ENCODE assay signal across 17 cellular contexts in genomic region chr12:124563401-124563800, GRCh38. TPM values are rescaled to one million over a fixed set of nuclear protein-coding genes. Genes with fewer than 3 reads are reported as not detected.
DNase-seq lines count a peak whose midpoint lies in the region; ATAC-seq and TF ChIP-seq lines count a peak whose summit lies in the region.
"Had no signal": no experiment of that assay in that cellular context is flagged by ENCODE, and none has a peak within 500 bp of the region (broad histone marks: within the 10 kb centered on the region; RNA-seq: fewer than 3 reads in every experiment).

No MANE protein-coding gene starts in this region.

- H3K4me3 Mint-ChIP-seq in dendritic cell treated with granulocyte-macrophage colony-stimulating factor and Interleukin-4, amounts not matched to agents 40 ng/mL and 50 ng/mL, for 4 days, result no peak overlapping the region
- peak overlapping the region; percentile 13 for H3K4me3 Mint-ChIP-seq in neural progenitor cell
- H3K4me3 Mint-ChIP-seq: activated CD4-positive, alpha-beta memory T cell treated with anti-CD3 and anti-CD28 coated beads for 36 hours; activated T-helper 1 cell treated with anti-CD3 and anti-CD28 coated beads, Interleukin-12 subunit alpha, Interleukin-12 subunit beta, Interleukin-2, Interleukin-4 antibody, amounts not matched to agents 30 ng/mL and 10 ng/mL and 1 ng/mL, durations not matched to agents 14 hours and 24 hours and 36 hours had no signal

- H3K27me3 ChIP-seq in BLaER1 treated with 17β-estradiol and CSF1 and Interleukin-3, amounts not matched to agents 10 nM and 100 nM, result no peaks in the 10 kb centered on the region
- no peaks in the 10 kb centered on the region for H3K27me3 ChIP-seq in neural progenitor cell
- H3K27me3 ChIP-seq: ascending aorta had no signal

- no peaks in the 10 kb centered on the region for H3K27me3 Mint-ChIP-seq in dendritic cell treated with granulocyte-macrophage colony-stimulating factor and Interleukin-4, amounts not matched to agents 40 ng/mL and 50 ng/mL, for 4 days
- no peaks in the 10 kb centered on the region for H3K27me3 Mint-ChIP-seq in neural progenitor cell (ENCODE audit: insufficient read depth, low read depth)
- H3K27me3 Mint-ChIP-seq: activated CD4-positive, alpha-beta memory T cell treated with anti-CD3 and anti-CD28 coated beads for 36 hours had no signal

- peaks cover 81% of the 10 kb centered on the region for H3K4me1 Mint-ChIP-seq in dendritic cell treated with granulocyte-macrophage colony-stimulating factor and Interleukin-4, amounts not matched to agents 40 ng/mL and 50 ng/mL, for 4 days (ENCODE audit: low read depth)
- H3K4me1 Mint-ChIP-seq in neural progenitor cell, result peaks cover 52% of the 10 kb centered on the region

- H3K9ac ChIP-seq in BLaER1 treated with 17β-estradiol and CSF1 and Interleukin-3, amounts not matched to agents 10 nM and 100 nM, result 0 out of 22 replicates have a peak overlapping the region, but pooled peaks of 1 of the 11 experiments have one; percentile 29
- no peak overlapping the region for H3K9ac ChIP-seq in neural progenitor cell

- peaks cover 0 to 7% (median 5%) of the 10 kb centered on the region in 11 experiments; a peak in 10 of 22 replicates for H3K9me3 ChIP-seq in BLaER1 treated with 17β-estradiol and CSF1 and Interleukin-3, amounts not matched to agents 10 nM and 100 nM (replicated peaks in 1 of 11)
- no peaks in the 10 kb centered on the region for H3K9me3 ChIP-seq in neural progenitor cell (ENCODE audit: low read depth)
- H3K9me3 ChIP-seq: ascending aorta, thoracic aorta had no signal

- H3K4me3 ChIP-seq in BLaER1 treated with 17β-estradiol and CSF1 and Interleukin-3, amounts not matched to agents 10 nM and 100 nM, result no peak overlapping the region
- no peak overlapping the region for H3K4me3 ChIP-seq in neural progenitor cell
- H3K4me3 ChIP-seq: thoracic aorta had no signal

- H3K4me1 ChIP-seq in BLaER1 treated with 17β-estradiol and CSF1 and Interleukin-3, amounts not matched to agents 10 nM and 100 nM, result peaks cover 62 to 75% (median 68%) of the 10 kb centered on the region in 10 experiments
- H3K4me1 ChIP-seq in neural progenitor cell, result peaks cover 27% of the 10 kb centered on the region

- intact Hi-C loops in dendritic cell treated with granulocyte-macrophage colony-stimulating factor and Interleukin-4, amounts not matched to agents 40 ng/mL and 50 ng/mL, for 4 days (cut with micrococcal nuclease), result loop anchor here (5.0 kb wide), 1 partner anchor 106 kb away; no protein-coding TSS in a partner anchor

- no peak overlapping the region; a peak in 1 of 22 replicates for H3K27ac ChIP-seq in BLaER1 treated with 17β-estradiol and CSF1 and Interleukin-3, amounts not matched to agents 10 nM and 100 nM
- H3K27ac ChIP-seq in neural progenitor cell, result no peak overlapping the region

- peaks cover 78 to 84% (median 82%) of the 10 kb centered on the region in 11 experiments for H4K20me1 ChIP-seq in BLaER1 treated with 17β-estradiol and CSF1 and Interleukin-3, amounts not matched to agents 10 nM and 100 nM
- peaks cover 84% of the 10 kb centered on the region for H4K20me1 ChIP-seq in neural progenitor cell (ENCODE audit: low read depth)

- peak overlapping the region; percentile 78 for H3K27ac Mint-ChIP-seq in dendritic cell treated with granulocyte-macrophage colony-stimulating factor and Interleukin-4, amounts not matched to agents 40 ng/mL and 50 ng/mL, for 4 days
- H3K27ac Mint-ChIP-seq in neural progenitor cell, result no peak overlapping the region
- H3K27ac Mint-ChIP-seq: activated CD4-positive, alpha-beta memory T cell treated with anti-CD3 and anti-CD28 coated beads for 36 hours; activated T-helper 1 cell treated with anti-CD3 and anti-CD28 coated beads, Interleukin-12 subunit alpha, Interleukin-12 subunit beta, Interleukin-2, Interleukin-4 antibody, amounts not matched to agents 30 ng/mL and 10 ng/mL and 1 ng/mL, durations not matched to agents 14 hours and 24 hours and 36 hours; natural killer cell had no signal

- H3K9me3 Mint-ChIP-seq in dendritic cell treated with granulocyte-macrophage colony-stimulating factor and Interleukin-4, amounts not matched to agents 40 ng/mL and 50 ng/mL, for 4 days, result no peaks in the 10 kb centered on the region
- no peaks in the 10 kb centered on the region for H3K9me3 Mint-ChIP-seq in neural progenitor cell
- H3K9me3 Mint-ChIP-seq: activated CD4-positive, alpha-beta memory T cell treated with anti-CD3 and anti-CD28 coated beads for 36 hours; activated T-helper 1 cell treated with anti-CD3 and anti-CD28 coated beads, Interleukin-12 subunit alpha, Interleukin-12 subunit beta, Interleukin-2, Interleukin-4 antibody, amounts not matched to agents 30 ng/mL and 10 ng/mL and 1 ng/mL, durations not matched to agents 14 hours and 24 hours and 36 hours; natural killer cell had no signal

- TF ChIP-seq CTCF in neural progenitor cell (IDR thresholded peaks at IDR 0.05), result no peak

- no peak overlapping the region for H2AFZ ChIP-seq in neural progenitor cell (replicated peaks)

- peaks cover 0 to 31% (median 13%) of the 10 kb centered on the region in 11 experiments; a peak in 14 of 22 replicates for H3K36me3 ChIP-seq in BLaER1 treated with 17β-estradiol and CSF1 and Interleukin-3, amounts not matched to agents 10 nM and 100 nM
- no peaks in the 10 kb centered on the region for H3K36me3 ChIP-seq in neural progenitor cell
- H3K36me3 ChIP-seq: ascending aorta, thoracic aorta had no signal

- H3K4me2 ChIP-seq in BLaER1 treated with 17β-estradiol and CSF1 and Interleukin-3, amounts not matched to agents 10 nM and 100 nM, result peak overlapping the region in 7 of 11 experiments; percentile 69 to 100 (median 95); a peak in 8 of 22 replicates
- no peak overlapping the region for H3K4me2 ChIP-seq in neural progenitor cell

- H3K79me2 ChIP-seq in neural progenitor cell (ENCODE audit: low read depth), result peaks cover 88% of the 10 kb centered on the region

- H3F3A ChIP-seq in neural progenitor cell (ENCODE audit: low read depth), result peaks cover 38% of the 10 kb centered on the region

- peak; percentile 47 for DNase-seq in M059J (ENCODE audit: low read depth)
- no peak for DNase-seq in neural progenitor cell (ENCODE audit: low spot score)
- DNase-seq in GM03348 (ENCODE audit: low spot score), result no peak
- DNase-seq in AG08395 (ENCODE audit: low spot score), result no peak
- no peak for DNase-seq in DMS79 treated with DMSO at 0.1 percent for 48 hours (lab: John Stamatoyannopoulos, UW)
- DNase-seq: activated CD4-positive, alpha-beta memory T cell treated with anti-CD3 and anti-CD28 coated beads for 36 hours; DMS153; GOT3; natural killer cell; NCI-H1048; retina had no signal

- no peak for ATAC-seq in HG03139 (IDR thresholded peaks at IDR 0.05; ENCODE audit: unreplicated experiment)
- ATAC-seq: natural killer cell had no signal

- H3K36me3 Mint-ChIP-seq in dendritic cell treated with granulocyte-macrophage colony-stimulating factor and Interleukin-4, amounts not matched to agents 40 ng/mL and 50 ng/mL, for 4 days (ENCODE audit: low read depth), result peaks cover 57% of the 10 kb centered on the region
- no peaks in the 10 kb centered on the region for H3K36me3 Mint-ChIP-seq in neural progenitor cell
- H3K36me3 Mint-ChIP-seq: activated CD4-positive, alpha-beta memory T cell treated with anti-CD3 and anti-CD28 coated beads for 36 hours; natural killer cell had no signal

RNA-seq across cellular contexts. Expression of gene NCOR2, which starts 4.0 kb away (rescaled TPM):
- total RNA-seq in M059J (2014; rRNA removed; shearing (Covaris generic)), result 16.5 and 54.8 TPM in 2 replicates
- total RNA-seq in neural progenitor cell (ENCODE audit: low replicate concordance), result 14.3 and 18.0 TPM in 2 replicates
